ENCODE assay signal across 9 cellular contexts in genomic region chr7:140726304-140726703, GRCh38. TPM values are rescaled to one million over a fixed set of nuclear protein-coding genes. Genes with fewer than 3 reads are reported as not detected.
DNase-seq lines count a peak whose midpoint lies in the region; ATAC-seq, FAIRE-seq and TF ChIP-seq lines count a peak whose summit lies in the region.
"Had no signal": no experiment of that assay in that cellular context is flagged by ENCODE, and none has a peak within 500 bp of the region (broad histone marks: within the 10 kb centered on the region; RNA-seq: fewer than 3 reads in every experiment).

No MANE protein-coding gene starts in this region.

- H3K9me3 ChIP-seq in endodermal cell (ENCODE audit: control insufficient read depth, low read length) (no peaks in the 10 kb centered on the region), small intestine (ENCODE audit: control insufficient read depth, low read depth) (no peaks in the 10 kb centered on the region)

- H3K9me3 Mint-ChIP-seq in activated T-cell treated with anti-CD3 and anti-CD28 coated beads, Interleukin-2, amount 50 U/mL, for 24 hours = no peaks in the 10 kb centered on the region
- no peaks in the 10 kb centered on the region for H3K9me3 Mint-ChIP-seq in activated T-cell treated with anti-CD3 and anti-CD28 coated beads, Interleukin-2, amount 50 U/mL, for 72 hours
- H3K9me3 Mint-ChIP-seq in endodermal cell = no peaks in the 10 kb centered on the region
- no peaks in the 10 kb centered on the region for H3K9me3 Mint-ChIP-seq in stimulated activated naive B cell treated with anti-CD40 and anti-IgM and Interleukin-4, amounts not matched to agents 10 μg/mL and 1 μg/mL and 100 μg/mL, for 72 hours

- DNase-seq in activated T-cell treated with anti-CD3 and anti-CD28 coated beads, Interleukin-2, amount 50 U/mL, for 24 hours = no peak
- no peak for DNase-seq in activated T-cell treated with anti-CD3 and anti-CD28 coated beads, Interleukin-2, amount 50 U/mL, for 72 hours
- DNase-seq in NCI-H69 (lab: John Stamatoyannopoulos, UW) (peak; percentile 30), endodermal cell (no peak), small intestine (peak; percentile 10), NCI-H345 treated with DMSO at 0.1 percent for 48 hours (lab: John Stamatoyannopoulos, UW; ENCODE audit: unreplicated experiment) (no peak)
- DNase-seq in stimulated activated naive B cell treated with anti-CD40 and anti-IgM and Interleukin-4, amounts not matched to agents 10 μg/mL and 1 μg/mL and 100 μg/mL, for 72 hours = no peak
- DNase-seq: GF-D8 had no signal

- H3K27me3 Mint-ChIP-seq in activated T-cell treated with anti-CD3 and anti-CD28 coated beads, Interleukin-2, amount 50 U/mL, for 24 hours = no peaks in the 10 kb centered on the region
- H3K27me3 Mint-ChIP-seq in activated T-cell treated with anti-CD3 and anti-CD28 coated beads, Interleukin-2, amount 50 U/mL, for 72 hours (ENCODE audit: low read depth) = no peaks in the 10 kb centered on the region
- H3K27me3 Mint-ChIP-seq in endodermal cell (ENCODE audit: insufficient read depth) = no peaks in the 10 kb centered on the region
- no peaks in the 10 kb centered on the region for H3K27me3 Mint-ChIP-seq in stimulated activated naive B cell treated with anti-CD40 and anti-IgM and Interleukin-4, amounts not matched to agents 10 μg/mL and 1 μg/mL and 100 μg/mL, for 72 hours

- H3K36me3 ChIP-seq in endodermal cell (ENCODE audit: control insufficient read depth, insufficient read depth, low read length) (peaks cover 32% of the 10 kb centered on the region), small intestine (ENCODE audit: control insufficient read depth in 2 of 2, insufficient read depth in 2 of 2, low read length in 2 of 2) (peaks cover 0 to 4% of the 10 kb centered on the region in 2 donors)

- no peak overlapping the region for H3K4me3 ChIP-seq in endodermal cell (ENCODE audit: low read length)
- H3K4me3 ChIP-seq in small intestine (ENCODE audit: low read depth in 1 of 2, low read length in 2 of 2) = no peak overlapping the region

- H3K9ac ChIP-seq in endodermal cell (ENCODE audit: extremely low read depth, low read length, poor library complexity, severe bottlenecking) = no peak overlapping the region

- 76 to 100% methylated on average over 1 to 2 of the region's 2 CpGs for WGBS in endodermal cell (ENCODE audit: insufficient coverage in 1 of 2, insufficient read length in 1 of 2), 2 experiments
- 82 to 92% (median 82%) methylated on average over 2 of the region's 2 CpGs for WGBS in small intestine, 3 donors

- H3K27ac Mint-ChIP-seq in activated T-cell treated with anti-CD3 and anti-CD28 coated beads, Interleukin-2, amount 50 U/mL, for 24 hours = peak overlapping the region; percentile 8
- H3K27ac Mint-ChIP-seq in activated T-cell treated with anti-CD3 and anti-CD28 coated beads, Interleukin-2, amount 50 U/mL, for 72 hours = no peak overlapping the region
- H3K27ac Mint-ChIP-seq in endodermal cell = no peak overlapping the region
- H3K27ac Mint-ChIP-seq in stimulated activated naive B cell treated with anti-CD40 and anti-IgM and Interleukin-4, amounts not matched to agents 10 μg/mL and 1 μg/mL and 100 μg/mL, for 72 hours = no peak overlapping the region

- peaks cover 32% of the 10 kb centered on the region for H3K4me1 Mint-ChIP-seq in activated T-cell treated with anti-CD3 and anti-CD28 coated beads, Interleukin-2, amount 50 U/mL, for 24 hours (ENCODE audit: low read depth)
- peaks cover 22% of the 10 kb centered on the region for H3K4me1 Mint-ChIP-seq in activated T-cell treated with anti-CD3 and anti-CD28 coated beads, Interleukin-2, amount 50 U/mL, for 72 hours (ENCODE audit: low read depth)
- H3K4me1 Mint-ChIP-seq in endodermal cell = peaks cover 4% of the 10 kb centered on the region
- H3K4me1 Mint-ChIP-seq in stimulated activated naive B cell treated with anti-CD40 and anti-IgM and Interleukin-4, amounts not matched to agents 10 μg/mL and 1 μg/mL and 100 μg/mL, for 72 hours = no peaks in the 10 kb centered on the region

- H3K36me3 Mint-ChIP-seq in activated T-cell treated with anti-CD3 and anti-CD28 coated beads, Interleukin-2, amount 50 U/mL, for 24 hours (ENCODE audit: low read depth) = peaks cover 25% of the 10 kb centered on the region
- no peaks in the 10 kb centered on the region for H3K36me3 Mint-ChIP-seq in activated T-cell treated with anti-CD3 and anti-CD28 coated beads, Interleukin-2, amount 50 U/mL, for 72 hours (ENCODE audit: insufficient read depth in 2 of 2)
- H3K36me3 Mint-ChIP-seq in endodermal cell (ENCODE audit: low read depth) = peaks cover 26% of the 10 kb centered on the region
- peaks cover 7 to 25% of the 10 kb centered on the region in 2 donors for H3K36me3 Mint-ChIP-seq in stimulated activated naive B cell treated with anti-CD40 and anti-IgM and Interleukin-4, amounts not matched to agents 10 μg/mL and 1 μg/mL and 100 μg/mL, for 72 hours

- no peak for ATAC-seq in activated T-cell treated with anti-CD3 and anti-CD28 coated beads, Interleukin-2, amount 50 U/mL, for 72 hours (replicated peaks in 1 of 2)
- ATAC-seq in GM21367 (IDR thresholded peaks at IDR 0.05; ENCODE audit: unreplicated experiment) = no peak
- no peak for ATAC-seq in stimulated activated naive B cell treated with anti-CD40 and anti-IgM and Interleukin-4, amounts not matched to agents 10 μg/mL and 1 μg/mL and 100 μg/mL, for 72 hours (replicated peaks)

- no peak overlapping the region for H3K4me3 Mint-ChIP-seq in activated T-cell treated with anti-CD3 and anti-CD28 coated beads, Interleukin-2, amount 50 U/mL, for 24 hours
- H3K4me3 Mint-ChIP-seq in activated T-cell treated with anti-CD3 and anti-CD28 coated beads, Interleukin-2, amount 50 U/mL, for 72 hours = no peak overlapping the region
- H3K4me3 Mint-ChIP-seq in endodermal cell = no peak overlapping the region
- no peak overlapping the region for H3K4me3 Mint-ChIP-seq in stimulated activated naive B cell treated with anti-CD40 and anti-IgM and Interleukin-4, amounts not matched to agents 10 μg/mL and 1 μg/mL and 100 μg/mL, for 72 hours

- H3K27ac ChIP-seq in endodermal cell (ENCODE audit: low read depth, low read length) = no peak overlapping the region
- no peak overlapping the region for H3K27ac ChIP-seq in small intestine (ENCODE audit: low read depth in 1 of 2, low read length in 1 of 2)

- peak; percentile 73 for TF ChIP-seq CTCF in endodermal cell (conservative IDR thresholded peaks at IDR 0.05)

- H3K27me3 ChIP-seq in endodermal cell (ENCODE audit: control insufficient read depth, insufficient read depth, low read length, poor library complexity, severe bottlenecking) = no peaks in the 10 kb centered on the region
- H3K27me3 ChIP-seq in small intestine (ENCODE audit: control insufficient read depth in 2 of 2, insufficient read depth in 2 of 2, low read length in 2 of 2) = no peaks in the 10 kb centered on the region

- H3K4me1 ChIP-seq in endodermal cell (ENCODE audit: control insufficient read depth, insufficient read depth, low read length) = no peaks in the 10 kb centered on the region
- no peaks in the 10 kb centered on the region for H3K4me1 ChIP-seq in small intestine (ENCODE audit: control insufficient read depth in 2 of 2, insufficient read depth in 1 of 2, low read depth in 1 of 2, low read length in 1 of 2)

- no peak for FAIRE-seq in small intestine (lab: Jason Lieb, UNC)

RNA-seq across cellular contexts. Expression of gene NDUFB2, which starts 29.8 kb away (rescaled TPM):
- 10 to 100 TPM; 78.0 to 94.1 TPM for total RNA-seq in activated T-cell treated with anti-CD3 and anti-CD28 coated beads, Interleukin-2, amount 50 U/mL, for 72 hours
- total RNA-seq in endodermal cell = 100 to 1,000 TPM; 180 to 202 TPM
- 183 TPM for polyA plus RNA-seq in endodermal cell (2013, experiment 1 of 2)
- 170 TPM for polyA plus RNA-seq in endodermal cell (2013, experiment 2 of 2)
- polyA plus RNA-seq in small intestine = 100 to 1,000 TPM; 456 to 779 (median 501) TPM

RNA-seq across cellular contexts. Expression of gene ADCK2, which starts 53.6 kb away (rescaled TPM):
- total RNA-seq in activated T-cell treated with anti-CD3 and anti-CD28 coated beads, Interleukin-2, amount 50 U/mL, for 72 hours = 10 to 100 TPM; 30.3 to 38.9 TPM
- 10 to 100 TPM; 13.5 to 17.8 TPM for total RNA-seq in endodermal cell
- 7.6 TPM for polyA plus RNA-seq in endodermal cell (2013, experiment 1 of 2)
- polyA plus RNA-seq in endodermal cell (2013, experiment 2 of 2) = 6.2 TPM
- polyA plus RNA-seq in small intestine = 10 to 100 TPM in 1 of 3 donors, 1 to 10 TPM in 2; 7.6 to 20.1 (median 8.7) TPM

Comparison
In these comparisons a context has a peak if more than half of its experiments do, and no peak if none do; other contexts are left out.
1. DNase-seq: peak in NCI-H69 (single experiment) and small intestine (single experiment); none in activated T-cell treated with anti-CD3 and anti-CD28 coated beads, Interleukin-2, amount 50 U/mL, for 24 hours (single experiment), activated T-cell treated with anti-CD3 and anti-CD28 coated beads, Interleukin-2, amount 50 U/mL, for 72 hours (0 of 2), endodermal cell (single experiment), NCI-H345 treated with DMSO at 0.1 percent for 48 hours (single experiment) and stimulated activated naive B cell treated with anti-CD40 and anti-IgM and Interleukin-4, amounts not matched to agents 10 μg/mL and 1 μg/mL and 100 μg/mL, for 72 hours (single experiment).